24 cellular contexts compared by ENCODE assay signal in the genomic region with DNA sequence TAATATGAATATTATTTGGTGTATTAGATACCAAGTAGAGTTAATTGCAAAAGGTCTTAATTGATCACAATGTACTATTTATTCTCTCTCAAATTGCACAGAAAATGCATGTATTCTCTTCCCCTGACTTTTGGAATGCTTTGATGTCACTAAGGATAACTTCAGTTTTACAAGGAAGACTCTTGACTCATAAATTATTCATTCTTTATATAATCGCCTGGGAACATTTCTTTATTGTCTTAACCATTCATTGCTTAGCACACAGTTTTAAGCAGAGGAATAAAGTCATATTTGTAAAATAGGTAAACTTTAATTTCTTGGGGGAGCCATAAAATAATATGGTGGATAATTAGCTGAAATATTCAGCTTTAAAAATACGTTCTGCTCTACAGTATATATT.
"Had no signal": no experiment of that assay in that cellular context is flagged by ENCODE, and none has a peak within 500 bp of the region (broad histone marks: within the 10 kb centered on the region; RNA-seq: fewer than 3 reads in every experiment).

No MANE protein-coding gene starts in this region.

- H3K36me3 ChIP-seq: neural progenitor cell, ovary, right lobe of liver, sigmoid colon, stomach, thoracic aorta, thyroid gland, tibial nerve, upper lobe of left lung, vagina had no signal

- H3K27ac ChIP-seq: neural progenitor cell, ovary, parathyroid adenoma, psoas muscle, right lobe of liver, sigmoid colon, stomach, thoracic aorta, thyroid gland, tibial nerve, upper lobe of left lung, vagina had no signal

- H3K9ac ChIP-seq: neural progenitor cell, parathyroid adenoma had no signal

- H3K4me3 ChIP-seq: neural progenitor cell, ovary, psoas muscle, right lobe of liver, sigmoid colon, stomach, thoracic aorta, thyroid gland, tibial nerve, upper lobe of left lung, vagina had no signal

- H3K9me3 ChIP-seq: ovary, psoas muscle, right lobe of liver, sigmoid colon, thoracic aorta, thyroid gland, upper lobe of left lung, vagina had no signal

- DNase-seq: occipital lobe; ovary; posterior cingulate gyrus; psoas muscle; right cardiac atrium; right lobe of liver; sigmoid colon; small intestine; stimulated activated CD4-positive, alpha-beta T cell treated with anti-CD3 and anti-CD28 coated beads, Interleukin-15, amount 100 ng/mL, for 24 hours; stimulated activated CD4-positive, alpha-beta T cell treated with anti-CD3 and anti-CD28 coated beads, Interleukin-2, amount 100 ng/mL, for 24 hours; stimulated activated CD4-positive, alpha-beta T cell treated with anti-CD3 and anti-CD28 coated beads, Interleukin-2, amount 100 ng/mL, for 48 hours; stimulated activated CD4-positive, alpha-beta T cell treated with anti-CD3 and anti-CD28 coated beads, Interleukin-4, amount 100 ng/mL, for 24 hours; stimulated activated naive B cell treated with anti-CD40 and anti-IgM and Interleukin-4, amounts not matched to agents 10 μg/mL and 1 μg/mL and 100 μg/mL, for 72 hours; stimulated activated naive CD4-positive, alpha-beta T cell treated with Interleukin-2 at 50 U/mL for 16 hours; stomach; thyroid gland; trophoblast cell; upper lobe of left lung had no signal

- ATAC-seq: psoas muscle; right cardiac atrium; right lobe of liver; stimulated activated effector memory CD8-positive, alpha-beta T cell treated with anti-CD3 and anti-CD28 coated beads, Interleukin-12 subunit alpha, Interleukin-12 subunit beta, amount 100 ng/mL, for 72 hours; stimulated activated naive B cell treated with anti-CD40 and anti-IgM and Interleukin-4, amounts not matched to agents 10 μg/mL and 1 μg/mL and 100 μg/mL, for 72 hours had no signal
